ENCODE assay signal across 1 cellular context in genomic region chr12:92077530-92077929, GRCh38.
TF ChIP-seq lines count a peak whose summit lies in the region.

No MANE protein-coding gene starts in this region.

TF ChIP-seq in IMR-90, 13 proteins besides CTCF, POLR2A, EP300 and RAD21 (continued from another document):
- TF ChIP-seq BHLHE40 (IDR thresholded peaks at IDR 0.05; ENCODE audit: low read depth, low read length) (no peak), ELK1 (IDR thresholded peaks at IDR 0.05; ENCODE audit: borderline replicate concordance, low read depth, low read length) (no peak), USF2 (IDR thresholded peaks at IDR 0.05; ENCODE audit: low read depth, low read length) (no peak), CHD1 (IDR thresholded peaks at IDR 0.05; ENCODE audit: low read depth, low read length) (no peak), RCOR1 (IDR thresholded peaks at IDR 0.05; ENCODE audit: insufficient replicate concordance, low read length) (no peak), MAFK (IDR thresholded peaks at IDR 0.05; ENCODE audit: low read depth, low read length) (no peak), MAZ (IDR thresholded peaks at IDR 0.05; ENCODE audit: borderline replicate concordance, low read depth, low read length) (no peak)
